In genomic region chr14:31255286-31255685, GRCh38 we compare ENCODE assay signal across 11 cellular contexts.
"Had no signal": no experiment of that assay in that cellular context is flagged by ENCODE, and none has a peak within 500 bp of the region (broad histone marks: within the 10 kb centered on the region; RNA-seq: fewer than 3 reads in every experiment).

No MANE protein-coding gene starts in this region.

- H2AFZ ChIP-seq: GM23248, GM23338 had no signal

- H3K4me3 ChIP-seq: GM23248, GM23338, HAP-1 had no signal

- FAIRE-seq: H1, H54 had no signal

- H3K36me3 ChIP-seq: HAP-1 had no signal

- H3K27ac ChIP-seq: GM23248 had no signal

- ATAC-seq: GM23338, HCT116 had no signal

- H3K4me2 ChIP-seq: GM23338 had no signal

- H3K9ac ChIP-seq: GM23248 had no signal

- DNase-seq: GM23248, GOT3, H7, H9, HCEC 1CT, HFFc6 had no signal

- H3K9me3 ChIP-seq: HAP-1 had no signal
